In the genomic region with DNA sequence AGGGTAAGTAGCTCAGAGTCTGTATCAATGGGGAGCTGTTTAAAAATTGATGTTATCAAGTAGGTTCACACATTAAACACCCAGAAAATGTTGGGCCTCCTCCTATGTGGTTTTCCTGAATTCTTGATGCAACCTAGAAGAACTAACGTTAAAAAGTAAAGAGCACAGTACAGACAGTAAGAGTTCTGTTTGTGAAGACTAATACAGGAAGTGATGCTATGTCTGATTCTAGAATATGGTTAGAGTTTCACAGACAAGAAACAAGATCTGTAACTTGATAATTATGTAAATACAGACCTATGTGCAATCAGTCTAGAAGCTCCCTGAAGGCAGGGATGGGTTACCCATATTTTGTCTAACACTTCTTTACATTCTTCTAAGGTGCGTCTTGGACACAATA, we compare ENCODE assay signal across 14 cellular contexts.
DNase-seq lines count a peak whose midpoint lies in the region; ATAC-seq lines count a peak whose summit lies in the region.
"Had no signal": no experiment of that assay in that cellular context is flagged by ENCODE, and none has a peak within 500 bp of the region (broad histone marks: within the 10 kb centered on the region; RNA-seq: fewer than 3 reads in every experiment).

No MANE protein-coding gene starts in this region.

- peaks cover 73% of the 10 kb centered on the region for H3K4me1 Mint-ChIP-seq in activated naive CD4-positive, alpha-beta T cell treated with anti-CD3 and anti-CD28 coated beads for 36 hours (ENCODE audit: low read depth)
- H3K4me1 Mint-ChIP-seq in activated naive CD8-positive, alpha-beta T cell treated with anti-CD3 and anti-CD28 coated beads, Interleukin-2, amount 50 U/mL, for 24 hours = peaks cover 69% of the 10 kb centered on the region
- H3K4me1 Mint-ChIP-seq in stimulated activated effector memory CD8-positive, alpha-beta T cell treated with anti-CD3 and anti-CD28 coated beads, Interleukin-12 subunit alpha, Interleukin-12 subunit beta, amount 100 ng/mL, for 72 hours = peaks cover 59% of the 10 kb centered on the region

- DNase-seq in activated naive CD4-positive, alpha-beta T cell treated with anti-CD3 and anti-CD28 coated beads for 36 hours = no peak
- no peak for DNase-seq in activated naive CD4-positive, alpha-beta T cell (lab: John Stamatoyannopoulos, UW)
- DNase-seq in MV-4-11 (lab: John Stamatoyannopoulos, UW) (peak; percentile 4), NCI-H345 treated with DMSO at 0.1 percent for 48 hours (lab: John Stamatoyannopoulos, UW; ENCODE audit: unreplicated experiment) (no peak), DMS79 treated with DMSO at 0.1 percent for 48 hours (lab: John Stamatoyannopoulos, UW) (no peak), NCI-H524 treated with DMSO at 0.1 percent for 48 hours (lab: John Stamatoyannopoulos, UW) (no peak)
- no peak for DNase-seq in activated naive CD8-positive, alpha-beta T cell treated with anti-CD3 and anti-CD28 coated beads, Interleukin-2, amount 50 U/mL, for 24 hours
- no peak for DNase-seq in stimulated activated effector memory CD8-positive, alpha-beta T cell treated with anti-CD3 and anti-CD28 coated beads, Interleukin-12 subunit alpha, Interleukin-12 subunit beta, amount 100 ng/mL, for 72 hours (ENCODE audit: low spot score in 2 of 2)
- DNase-seq: amygdala, HFFc6, islet precursor cell, midbrain, NCI-H2081 had no signal

- H3K36me3 Mint-ChIP-seq in activated naive CD4-positive, alpha-beta T cell treated with anti-CD3 and anti-CD28 coated beads for 36 hours (ENCODE audit: low read depth) = peaks cover 17% of the 10 kb centered on the region
- peaks cover 22% of the 10 kb centered on the region for H3K36me3 Mint-ChIP-seq in activated naive CD8-positive, alpha-beta T cell treated with anti-CD3 and anti-CD28 coated beads, Interleukin-2, amount 50 U/mL, for 24 hours (ENCODE audit: low read depth)
- no peaks in the 10 kb centered on the region for H3K36me3 Mint-ChIP-seq in stimulated activated effector memory CD8-positive, alpha-beta T cell treated with anti-CD3 and anti-CD28 coated beads, Interleukin-12 subunit alpha, Interleukin-12 subunit beta, amount 100 ng/mL, for 72 hours

- H3K4me3 Mint-ChIP-seq in activated naive CD4-positive, alpha-beta T cell treated with anti-CD3 and anti-CD28 coated beads for 36 hours = no peak overlapping the region
- no peak overlapping the region for H3K4me3 Mint-ChIP-seq in activated naive CD8-positive, alpha-beta T cell treated with anti-CD3 and anti-CD28 coated beads, Interleukin-2, amount 50 U/mL, for 24 hours
- H3K4me3 Mint-ChIP-seq in stimulated activated effector memory CD8-positive, alpha-beta T cell treated with anti-CD3 and anti-CD28 coated beads, Interleukin-12 subunit alpha, Interleukin-12 subunit beta, amount 100 ng/mL, for 72 hours = no peak overlapping the region
- H3K4me3 Mint-ChIP-seq: HFFc6 had no signal

- H3K27ac Mint-ChIP-seq in activated naive CD4-positive, alpha-beta T cell treated with anti-CD3 and anti-CD28 coated beads for 36 hours = peak overlapping the region; percentile 79
- peak overlapping the region; percentile 61 for H3K27ac Mint-ChIP-seq in activated naive CD8-positive, alpha-beta T cell treated with anti-CD3 and anti-CD28 coated beads, Interleukin-2, amount 50 U/mL, for 24 hours
- H3K27ac Mint-ChIP-seq in stimulated activated effector memory CD8-positive, alpha-beta T cell treated with anti-CD3 and anti-CD28 coated beads, Interleukin-12 subunit alpha, Interleukin-12 subunit beta, amount 100 ng/mL, for 72 hours = peak overlapping the region; percentile 66
- H3K27ac Mint-ChIP-seq: HFFc6 had no signal

- no peak for ATAC-seq in activated naive CD8-positive, alpha-beta T cell treated with anti-CD3 and anti-CD28 coated beads, Interleukin-2, amount 50 U/mL, for 24 hours
- peak; percentile 75 for ATAC-seq in stimulated activated effector memory CD8-positive, alpha-beta T cell treated with anti-CD3 and anti-CD28 coated beads, Interleukin-12 subunit alpha, Interleukin-12 subunit beta, amount 100 ng/mL, for 72 hours
- ATAC-seq: Right ventricle myocardium inferior had no signal

- CTCF ChIA-PET in activated naive CD4-positive, alpha-beta T cell treated with anti-CD3 and anti-CD28 coated beads for 36 hours (lab: Charles Lee) = interaction anchor here (1.0 kb wide), 1 partner anchor 47 kb away, joined by 3 read pairs; no protein-coding TSS in a partner anchor

- H3K27me3 Mint-ChIP-seq in activated naive CD4-positive, alpha-beta T cell treated with anti-CD3 and anti-CD28 coated beads for 36 hours (ENCODE audit: low read depth) = no peaks in the 10 kb centered on the region
- H3K27me3 Mint-ChIP-seq in activated naive CD8-positive, alpha-beta T cell treated with anti-CD3 and anti-CD28 coated beads, Interleukin-2, amount 50 U/mL, for 24 hours = no peaks in the 10 kb centered on the region

- intact Hi-C loops in activated naive CD4-positive, alpha-beta T cell treated with anti-CD3 and anti-CD28 coated beads for 36 hours (cut with micrococcal nuclease) = loop anchor here (5.0 kb wide), 1 partner anchor 483 kb away; no protein-coding TSS in a partner anchor

- H3K9me3 Mint-ChIP-seq in activated naive CD4-positive, alpha-beta T cell treated with anti-CD3 and anti-CD28 coated beads for 36 hours = peaks cover 19% of the 10 kb centered on the region
- H3K9me3 Mint-ChIP-seq in activated naive CD8-positive, alpha-beta T cell treated with anti-CD3 and anti-CD28 coated beads, Interleukin-2, amount 50 U/mL, for 24 hours = peaks cover 42% of the 10 kb centered on the region
- peaks cover 7% of the 10 kb centered on the region for H3K9me3 Mint-ChIP-seq in stimulated activated effector memory CD8-positive, alpha-beta T cell treated with anti-CD3 and anti-CD28 coated beads, Interleukin-12 subunit alpha, Interleukin-12 subunit beta, amount 100 ng/mL, for 72 hours
- H3K9me3 Mint-ChIP-seq: HFFc6 had no signal
